ENCODE assay signal across 14 cellular contexts in the genomic region with DNA sequence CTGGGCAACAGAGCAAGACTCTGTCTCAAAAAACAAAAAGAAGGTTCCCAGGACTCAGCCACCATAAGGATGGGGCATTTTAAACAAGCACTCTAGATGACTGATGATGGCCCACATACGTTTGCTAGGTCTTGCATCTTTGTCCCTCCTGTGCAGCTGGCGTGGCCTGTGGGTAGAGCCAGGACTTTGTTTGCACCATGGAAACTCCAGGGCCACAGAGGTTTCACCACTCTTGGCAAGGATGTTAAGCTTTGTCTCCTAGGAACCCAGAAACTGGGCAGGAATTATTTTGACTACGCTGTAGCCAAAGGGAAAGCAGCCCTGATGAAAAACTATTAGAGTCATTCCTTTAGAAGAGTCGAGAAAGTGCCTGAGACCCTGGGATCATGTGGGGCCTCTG. TPM values are rescaled to one million over a fixed set of nuclear protein-coding genes. Genes with fewer than 3 reads are reported as not detected.
DNase-seq lines count a peak whose midpoint lies in the region; ATAC-seq and TF ChIP-seq lines count a peak whose summit lies in the region.
"Had no signal": no experiment of that assay in that cellular context is flagged by ENCODE, and none has a peak within 500 bp of the region (broad histone marks: within the 10 kb centered on the region; RNA-seq: fewer than 3 reads in every experiment).

No MANE protein-coding gene starts in this region.

- H3K4me3 ChIP-seq in MG63 (no peak overlapping the region), thyroid gland (replicated peaks in 1 of 3) (no peak overlapping the region)

- intact Hi-C loops in thyroid gland (cut with DNase I) = no loop called here

- TF ChIP-seq POLR2A in thyroid gland (IDR thresholded peaks at IDR 0.05) = no peak

- H3K36me3 ChIP-seq in MG63 = no peaks in the 10 kb centered on the region
- no peaks in the 10 kb centered on the region for H3K36me3 ChIP-seq in thyroid gland
- H3K36me3 ChIP-seq: WERI-Rb-1 had no signal

- no peaks in the 10 kb centered on the region for H3K9me3 ChIP-seq in MG63
- no peaks in the 10 kb centered on the region for H3K9me3 ChIP-seq in thyroid gland
- H3K9me3 ChIP-seq: Caco-2 had no signal

- DNase-seq in MG63 (peak; percentile 38), fibroblast of gingiva (ENCODE audit: low read depth) (peak; percentile 93), medulla oblongata (ENCODE audit: extremely low spot score) (peak; percentile 84), substantia nigra (lab: John Stamatoyannopoulos, UW) (peak in 26 of 49 donors; percentile 7 to 70 (median 29)), thyroid gland (no peak)
- DNase-seq: activated naive CD8-positive, alpha-beta T cell treated with anti-CD3 and anti-CD28 coated beads, Interleukin-2, amount 50 U/mL, for 24 hours; Caco-2; effector CD8-positive, alpha-beta T cell; NCI-H1436; NCI-H774; WERI-Rb-1 had no signal

- 50 to 77% methylated on average over 4 of the region's 4 CpGs for WGBS in thyroid gland, 2 donors

- H3K27me3 ChIP-seq in MG63 = no peaks in the 10 kb centered on the region
- H3K27me3 ChIP-seq in thyroid gland = no peaks in the 10 kb centered on the region

- ATAC-seq in GM21447 (IDR thresholded peaks at IDR 0.05; ENCODE audit: unreplicated experiment) = no peak
- ATAC-seq in GM21737 (IDR thresholded peaks at IDR 0.05; ENCODE audit: unreplicated experiment) = no peak
- no peak for ATAC-seq in HG03521 (IDR thresholded peaks at IDR 0.05; ENCODE audit: unreplicated experiment)
- ATAC-seq: activated naive CD8-positive, alpha-beta T cell treated with anti-CD3 and anti-CD28 coated beads, Interleukin-2, amount 50 U/mL, for 24 hours had no signal

- H3K27ac ChIP-seq in substantia nigra (ENCODE audit: low read depth, low read length, poor library complexity, severe bottlenecking) (no peak overlapping the region), thyroid gland (no peak overlapping the region)
- H3K27ac ChIP-seq: WERI-Rb-1 had no signal

- peaks cover 9 to 16% of the 10 kb centered on the region in 2 donors for H3K4me1 ChIP-seq in thyroid gland

- no peak for TF ChIP-seq CTCF in thyroid gland (IDR thresholded peaks at IDR 0.05)

RNA-seq across cellular contexts. Expression of a gene that starts 54.1 kb away (rescaled TPM):
- total RNA-seq in MG63 (2014; rRNA removed; shearing (Covaris generic); ENCODE audit: low replicate concordance) = 812 and 1,243 TPM in 2 replicates
- total RNA-seq in thyroid gland = 100 to 1,000 TPM; 454 to 526 (median 478) TPM

Comparison
In these comparisons a context has a peak if more than half of its experiments do, and no peak if none do; other contexts are left out.
1. DNase-seq: peak in MG63 (single experiment), fibroblast of gingiva (single experiment), medulla oblongata (single experiment) and substantia nigra (26 of 49); none in thyroid gland (0 of 2).